ENCODE assay signal across 8 cellular contexts in genomic region chr17:3002538-3003301, GRCh38.
A peak's percentile ranks its signal among the peaks of the same experiment; 100 is the strongest.
DNase-seq lines count a peak whose midpoint lies in the region; ATAC-seq, FAIRE-seq and TF ChIP-seq lines count a peak whose summit lies in the region.

No MANE protein-coding gene starts in this region.

- H3K27me3 ChIP-seq in HL-60 (ENCODE audit: insufficient read depth, poor library complexity, severe bottlenecking) (no peaks in the 10 kb centered on the region), suprapubic skin (no peaks in the 10 kb centered on the region)

- DNase-seq in GM12892 (ENCODE audit: insufficient read length) (peak; percentile 64), HL-60 (ENCODE audit: low read depth in 1 of 2, low spot score in 1 of 2) (peak; percentile 45 to 78), suprapubic skin (ENCODE audit: low spot score in 2 of 2) (no peak), NCI-H187 treated with DMSO at 0.1 percent for 48 hours (lab: John Stamatoyannopoulos, UW) (no peak), DMS79 treated with DMSO at 0.1 percent for 48 hours (lab: John Stamatoyannopoulos, UW) (no peak), globus pallidus (ENCODE audit: low spot score) (no peak)

- H3K9me3 ChIP-seq in suprapubic skin: no peaks in the 10 kb centered on the region

- peaks cover 44% of the 10 kb centered on the region for H3K4me1 Mint-ChIP-seq in dendritic cell treated with granulocyte-macrophage colony-stimulating factor and Interleukin-4, amounts not matched to agents 40 ng/mL and 50 ng/mL, for 4 days (ENCODE audit: low read depth)

- WGBS in suprapubic skin: 68% methylated on average over 11 of the region's 14 CpGs

- H3K27ac ChIP-seq in HL-60 (replicated peaks) (peak overlapping the region; percentile 58), suprapubic skin (peak overlapping the region; percentile 78)

- no peak overlapping the region for H3K4me3 Mint-ChIP-seq in dendritic cell treated with granulocyte-macrophage colony-stimulating factor and Interleukin-4, amounts not matched to agents 40 ng/mL and 50 ng/mL, for 4 days

- intact Hi-C loops in dendritic cell treated with granulocyte-macrophage colony-stimulating factor and Interleukin-4, amounts not matched to agents 40 ng/mL and 50 ng/mL, for 4 days (cut with micrococcal nuclease): loop anchor here (5.0 kb wide), 1 partner anchor 155 kb away; no protein-coding TSS in a partner anchor

- no peaks in the 10 kb centered on the region for H3K9me3 Mint-ChIP-seq in dendritic cell treated with granulocyte-macrophage colony-stimulating factor and Interleukin-4, amounts not matched to agents 40 ng/mL and 50 ng/mL, for 4 days

- ATAC-seq in GM21423 (IDR thresholded peaks at IDR 0.05; ENCODE audit: unreplicated experiment): peak; percentile 71

- TF ChIP-seq CTCF in HL-60 (IDR thresholded peaks at IDR 0.05; ENCODE audit: insufficient read depth, low read length) (no peak), suprapubic skin (IDR thresholded peaks at IDR 0.05) (no peak)

- TF ChIP-seq POLR2A in GM12892 (IDR thresholded peaks at IDR 0.05; ENCODE audit: low read depth, low read length) (no peak), suprapubic skin (IDR thresholded peaks at IDR 0.05) (no peak)

- no peaks in the 10 kb centered on the region for H3K27me3 Mint-ChIP-seq in dendritic cell treated with granulocyte-macrophage colony-stimulating factor and Interleukin-4, amounts not matched to agents 40 ng/mL and 50 ng/mL, for 4 days

- peak overlapping the region; percentile 74 for H3K27ac Mint-ChIP-seq in dendritic cell treated with granulocyte-macrophage colony-stimulating factor and Interleukin-4, amounts not matched to agents 40 ng/mL and 50 ng/mL, for 4 days

- peaks cover 3% of the 10 kb centered on the region for H3K36me3 ChIP-seq in suprapubic skin

- H3K36me3 Mint-ChIP-seq in dendritic cell treated with granulocyte-macrophage colony-stimulating factor and Interleukin-4, amounts not matched to agents 40 ng/mL and 50 ng/mL, for 4 days (ENCODE audit: low read depth): peaks cover 49% of the 10 kb centered on the region

- no peak overlapping the region for H3K4me3 ChIP-seq in HL-60 (replicated peaks; ENCODE audit: insufficient read depth, low read length)
- H3K4me3 ChIP-seq in suprapubic skin: no peak overlapping the region

- peak; percentile 40 for FAIRE-seq in GM12892 (lab: Jason Lieb, UNC)

- H3K4me1 ChIP-seq in suprapubic skin: peaks cover 30% of the 10 kb centered on the region

- TF ChIP-seq EP300 in suprapubic skin (IDR thresholded peaks at IDR 0.05): no peak

Comparison
In these comparisons a context has a peak if more than half of its experiments do, and no peak if none do; other contexts are left out.
1. DNase-seq: peak in GM12892 (single experiment) and HL-60 (2 of 2); none in suprapubic skin (0 of 2), NCI-H187 treated with DMSO at 0.1 percent for 48 hours (single experiment), DMS79 treated with DMSO at 0.1 percent for 48 hours (single experiment) and globus pallidus (single experiment).